8 cellular contexts compared by ENCODE assay signal in genomic region chr5:172769324-172769597, GRCh38. TPM values are rescaled to one million over a fixed set of nuclear protein-coding genes. Genes with fewer than 3 reads are reported as not detected.
DNase-seq lines count a peak whose midpoint lies in the region; ATAC-seq and TF ChIP-seq lines count a peak whose summit lies in the region.

No MANE protein-coding gene starts in this region.

- H2BK20ac ChIP-seq in H9 (ENCODE audit: low read depth, low read length, poor library complexity, severe bottlenecking) = no peak overlapping the region

- H4K5ac ChIP-seq in H9 (ENCODE audit: insufficient read length, low read depth, low read length) = no peak overlapping the region

- peaks cover 29% of the 10 kb centered on the region for H3K27me3 Mint-ChIP-seq in H9 (ENCODE audit: low read depth)
- H3K27me3 Mint-ChIP-seq in activated T-helper 17 cell treated with anti-CD3 and anti-CD28 coated beads, Interleukin-2, amount 50 U/mL, for 72 hours = no peaks in the 10 kb centered on the region

- peaks cover 16% of the 10 kb centered on the region for H3K23me2 ChIP-seq in H9 (ENCODE audit: insufficient read length, low read depth, low read length, poor library complexity, severe bottlenecking)

- H3K27ac Mint-ChIP-seq in H9 = no peak overlapping the region
- H3K27ac Mint-ChIP-seq in activated T-helper 17 cell treated with anti-CD3 and anti-CD28 coated beads, Interleukin-2, amount 50 U/mL, for 72 hours = peak overlapping the region; percentile 99

- H3K23ac ChIP-seq in H9 (ENCODE audit: insufficient read length, low read depth, low read length) = no peak overlapping the region

- H3K79me1 ChIP-seq in H9 (ENCODE audit: insufficient read depth, low read depth, low read length, poor library complexity, severe bottlenecking) = no peaks in the 10 kb centered on the region

- H3K4me1 Mint-ChIP-seq in H9 = peaks cover 30 to 41% of the 10 kb centered on the region in 2 experiments
- peaks cover 45% of the 10 kb centered on the region for H3K4me1 Mint-ChIP-seq in activated T-helper 17 cell treated with anti-CD3 and anti-CD28 coated beads, Interleukin-2, amount 50 U/mL, for 72 hours

- no peak overlapping the region for H3K4ac ChIP-seq in H9 (ENCODE audit: low read depth, low read length)

- H3K4me1 ChIP-seq in H9 (ENCODE audit: insufficient read depth, low read length) (no peaks in the 10 kb centered on the region), iPS-18a (ENCODE audit: control insufficient read depth, low read depth, low read length) (peaks cover 23% of the 10 kb centered on the region)

- H2AFZ ChIP-seq in H9 (ENCODE audit: low read length) = no peak overlapping the region

- no peak overlapping the region for H2BK5ac ChIP-seq in H9 (ENCODE audit: insufficient read length, low read length)

- peak overlapping the region; percentile 84 to 94 for H3K4me3 Mint-ChIP-seq in H9
- H3K4me3 Mint-ChIP-seq in activated T-helper 17 cell treated with anti-CD3 and anti-CD28 coated beads, Interleukin-2, amount 50 U/mL, for 72 hours = peak overlapping the region; percentile 91

- H2BK120ac ChIP-seq in H9 (ENCODE audit: low read depth, low read length, poor library complexity, severe bottlenecking) = no peak overlapping the region

- no peak for TF ChIP-seq CTCF in H9 (conservative IDR thresholded peaks at IDR 0.05)

- no peak overlapping the region for H3K56ac ChIP-seq in H9 (ENCODE audit: insufficient read length, low read depth, low read length)

- H4K20me1 ChIP-seq in H9 (ENCODE audit: control insufficient read depth, insufficient read depth, insufficient read length) = no peaks in the 10 kb centered on the region

- H3K27me3 ChIP-seq in H9 (ENCODE audit: insufficient read depth, low read length) = peaks cover 2% of the 10 kb centered on the region; the same call in 1 of the 2 replicates
- peaks cover 33% of the 10 kb centered on the region for H3K27me3 ChIP-seq in iPS-18a (ENCODE audit: control insufficient read depth, insufficient read depth, low read length)

- no peak for ATAC-seq in activated T-helper 17 cell treated with anti-CD3 and anti-CD28 coated beads, Interleukin-2, amount 50 U/mL, for 72 hours (replicated peaks)
- ATAC-seq in HG02623 (IDR thresholded peaks at IDR 0.05; ENCODE audit: unreplicated experiment) (no peak), GM18870 (IDR thresholded peaks at IDR 0.05; ENCODE audit: unreplicated experiment) (no peak), HG03039 (IDR thresholded peaks at IDR 0.05; ENCODE audit: unreplicated experiment) (no peak)

- H3K36me3 Mint-ChIP-seq in H9 (ENCODE audit: insufficient read depth in 1 of 3, low read depth in 3 of 3) = peaks cover 11 to 25% (median 23%) of the 10 kb centered on the region in 3 experiments
- H3K36me3 Mint-ChIP-seq in activated T-helper 17 cell treated with anti-CD3 and anti-CD28 coated beads, Interleukin-2, amount 50 U/mL, for 72 hours (ENCODE audit: low read depth) = peaks cover 58% of the 10 kb centered on the region

- no peak overlapping the region for H4K8ac ChIP-seq in H9 (replicated peaks; ENCODE audit: insufficient read length, low read depth, low read length)

- H3K27ac ChIP-seq in H9 (ENCODE audit: insufficient read length, low read depth, low read length) = no peak overlapping the region
- H3K27ac ChIP-seq in iPS-18a (ENCODE audit: low read length) = no peak overlapping the region
- H3K27ac ChIP-seq in skin epidermis = peak overlapping the region; percentile 83 to 100 (median 100)

- H3K4me2 ChIP-seq in H9 (ENCODE audit: insufficient read depth, insufficient read length, low read length) = peak overlapping the region; percentile 63

- no peak overlapping the region for H2AK5ac ChIP-seq in H9 (ENCODE audit: insufficient read length, low read length)

- no peak overlapping the region for H3K14ac ChIP-seq in H9 (ENCODE audit: insufficient read depth, low read length)

- H4K91ac ChIP-seq in H9 (ENCODE audit: insufficient read length, low read depth, low read length) = no peak overlapping the region

- DNase-seq in H9 (no peak), NCI-H1105 (lab: John Stamatoyannopoulos, UW) (no peak)

- no peak overlapping the region for H2BK15ac ChIP-seq in H9 (ENCODE audit: low read depth, low read length)

- H3K9ac ChIP-seq in H9 (ENCODE audit: extremely low read depth, insufficient read length, low read length) (no peak overlapping the region), iPS-18a (ENCODE audit: low read length) (no peak overlapping the region)

- no CpG with 5 or more reads among the region's 2 CpGs for WGBS in H9 (ENCODE audit: extremely low coverage, insufficient read length, low lambda C conversion rate)

- H3K4me3 ChIP-seq in iPS-18a (ENCODE audit: low read length) (peak overlapping the region; percentile 84), skin epidermis (peak overlapping the region; percentile 74 to 93 (median 88))

- no peak overlapping the region for H3T11ph ChIP-seq in H9 (ENCODE audit: low read length)

- H3K9me3 ChIP-seq in H9 (ENCODE audit: control insufficient read depth, low read depth, low read length) (no peaks in the 10 kb centered on the region), iPS-18a (ENCODE audit: control insufficient read depth, low read depth, low read length) (no peaks in the 10 kb centered on the region)

- peaks cover 21% of the 10 kb centered on the region for H3K36me3 ChIP-seq in iPS-18a (ENCODE audit: control insufficient read depth, low read depth, low read length)

- H3K9me3 Mint-ChIP-seq in H9 = no peaks in the 10 kb centered on the region; a peak in 1 of 5 replicates
- no peaks in the 10 kb centered on the region for H3K9me3 Mint-ChIP-seq in activated T-helper 17 cell treated with anti-CD3 and anti-CD28 coated beads, Interleukin-2, amount 50 U/mL, for 72 hours

- H3K79me2 ChIP-seq in H9 (ENCODE audit: insufficient read depth, low read length) = no peaks in the 10 kb centered on the region

- H2BK12ac ChIP-seq in H9 (ENCODE audit: insufficient read length, low read depth, low read length) = no peak overlapping the region

- H3K18ac ChIP-seq in H9 (ENCODE audit: insufficient read length, low read depth, low read length) = no peak overlapping the region

RNA-seq across cellular contexts. Expression of gene DUSP1, which starts 1.7 kb away (rescaled TPM):
- 10.9 and 11.3 TPM in 2 replicates for total RNA-seq in H9 (2021)
- 10 to 100 TPM; 18.3 to 24.6 TPM for total RNA-seq in activated T-helper 17 cell treated with anti-CD3 and anti-CD28 coated beads, Interleukin-2, amount 50 U/mL, for 72 hours

Comparison
In these comparisons a context has a peak if more than half of its experiments do, and no peak if none do; other contexts are left out.
1. H3K27ac ChIP-seq: peak in skin epidermis (21 of 21); none in H9 (single experiment) and iPS-18a (single experiment).